Comparison of ENCODE assay signal across 16 cellular contexts in genomic region chr17:50945779-50946222, GRCh38.
DNase-seq lines count a peak whose midpoint lies in the region; ATAC-seq and TF ChIP-seq lines count a peak whose summit lies in the region.
"Had no signal": no experiment of that assay in that cellular context is flagged by ENCODE, and none has a peak within 500 bp of the region (broad histone marks: within the 10 kb centered on the region; RNA-seq: fewer than 3 reads in every experiment).

No MANE protein-coding gene starts in this region.

- H3K27me3 ChIP-seq in Panc1 (ENCODE audit: control insufficient read depth, insufficient read depth, low read length): no peaks in the 10 kb centered on the region
- peaks cover 0 to 14% of the 10 kb centered on the region in 2 donors for H3K27me3 ChIP-seq in left lung
- no peaks in the 10 kb centered on the region for H3K27me3 ChIP-seq in skeletal muscle tissue (ENCODE audit: control insufficient read depth in 3 of 3, insufficient read depth in 3 of 3, low read length in 3 of 3)
- no peaks in the 10 kb centered on the region for H3K27me3 ChIP-seq in ascending aorta
- H3K27me3 ChIP-seq: colonic mucosa had no signal

- peak; percentile 61 for DNase-seq in activated effector memory CD4-positive, alpha-beta T cell treated with anti-CD3 and anti-CD28 coated beads, Interleukin-2, amount 50 U/mL, for 16 hours
- DNase-seq in activated effector memory CD4-positive, alpha-beta T cell treated with Interleukin-2 at 50 U/mL for 16 hours: no peak
- DNase-seq in Panc1 (ENCODE audit: low read depth, low spot score) (no peak), left lung (peak; percentile 19 to 28), AG08395 (ENCODE audit: low spot score) (no peak), middle frontal gyrus (ENCODE audit: extremely low spot score, low spot score) (no peak), ascending aorta (ENCODE audit: low spot score in 2 of 2) (no peak)
- DNase-seq: activated CD4-positive, alpha-beta T cell treated with anti-CD3 and anti-CD28 coated beads for 48 hours; activated naive CD8-positive, alpha-beta T cell treated with anti-CD3 and anti-CD28 coated beads for 36 hours; colonic mucosa; DMS79; immature natural killer cell; NCI-H1694 treated with DMSO at 0.1 percent for 48 hours; NCI-H69; nucleus accumbens had no signal

- no peaks in the 10 kb centered on the region for H3K9me3 ChIP-seq in Panc1 (ENCODE audit: control insufficient read depth, insufficient read depth, low read depth, low read length)
- no peaks in the 10 kb centered on the region for H3K9me3 ChIP-seq in left lung
- no peaks in the 10 kb centered on the region for H3K9me3 ChIP-seq in skeletal muscle tissue (ENCODE audit: control insufficient read depth in 3 of 3, low read length in 3 of 3)
- H3K9me3 ChIP-seq in ascending aorta: no peaks in the 10 kb centered on the region
- H3K9me3 ChIP-seq: colonic mucosa had no signal

- in situ Hi-C loops in Panc1 (cut with HindIII; ENCODE audit: low pct_unique_long_range_greater_than_20kb, low sequenced_read_pairs): no loop called here

- H3K27ac ChIP-seq in Panc1 (ENCODE audit: low read length): peak overlapping the region; percentile 51
- no peak overlapping the region for H3K27ac ChIP-seq in left lung
- H3K27ac ChIP-seq in skeletal muscle tissue (ENCODE audit: low read depth, low read length): peak overlapping the region; percentile 99
- H3K27ac ChIP-seq in ascending aorta: no peak overlapping the region

- peaks cover 64% of the 10 kb centered on the region for H3K4me1 ChIP-seq in Panc1 (ENCODE audit: control insufficient read depth, insufficient read depth, low read length)
- H3K4me1 ChIP-seq in left lung: peaks cover 24 to 49% of the 10 kb centered on the region in 2 donors
- peaks cover 68 to 82% (median 79%) of the 10 kb centered on the region in 3 donors for H3K4me1 ChIP-seq in skeletal muscle tissue (ENCODE audit: control insufficient read depth in 3 of 3, insufficient read depth in 3 of 3, low read length in 3 of 3)
- peaks cover 26 to 38% of the 10 kb centered on the region in 2 donors for H3K4me1 ChIP-seq in ascending aorta

- POLR2A ChIA-PET in Panc1 (lab: Charles Lee): interaction anchor here (0.5 to 0.6 kb wide), 2 partner anchors 79 to 151 kb away, joined by 4 to 6 read pairs; partner anchors contain the start of gene TOB1

- ATAC-seq in Panc1 (no peak), left lung (no peak)

- H3K4me3 ChIP-seq in Panc1 (ENCODE audit: low read depth in 2 of 2, low read length in 2 of 2): no peak overlapping the region
- H3K4me3 ChIP-seq in left lung: no peak overlapping the region
- H3K4me3 ChIP-seq in skeletal muscle tissue (ENCODE audit: low read length in 3 of 3): no peak overlapping the region
- no peak overlapping the region for H3K4me3 ChIP-seq in ascending aorta
- H3K4me3 ChIP-seq: colonic mucosa had no signal

- peak overlapping the region in 2 of 3 donors; percentile 64 to 74 for H3K9ac ChIP-seq in skeletal muscle tissue (ENCODE audit: low read depth in 1 of 3, low read length in 3 of 3)

- CTCF ChIA-PET in Panc1 (lab: Charles Lee): interaction anchor here (0.6 to 1.3 kb wide), 2 partner anchors 93 to 119 kb away, joined by 8 to 9 read pairs; no protein-coding TSS in a partner anchor

- H3K36me3 ChIP-seq in Panc1 (ENCODE audit: control insufficient read depth, insufficient read depth, low read length) (no peaks in the 10 kb centered on the region), left lung (no peaks in the 10 kb centered on the region), skeletal muscle tissue (ENCODE audit: control insufficient read depth in 3 of 3, insufficient read depth in 3 of 3, low read length in 3 of 3) (no peaks in the 10 kb centered on the region), ascending aorta (no peaks in the 10 kb centered on the region)
- H3K36me3 ChIP-seq: colonic mucosa had no signal

- intact Hi-C loops in Panc1 (cut with micrococcal nuclease; ENCODE audit: unreplicated experiment) (no loop called here), left lung (cut with DNase I) (loop anchor here in 1 of 2 donors (5.0 kb wide), 1 partner anchor 78 kb away; the partner anchor contains the start of gene TOB1), ascending aorta (cut with DNase I) (no loop called here)

- BruUV-seq in Panc1 (replicated peaks; lab: Mats Ljungman, UMichigan): no TSS peak

- TF ChIP-seq CTCF in Panc1 (IDR thresholded peaks at IDR 0.05) (no peak), left lung (IDR thresholded peaks at IDR 0.05) (no peak), ascending aorta (IDR thresholded peaks at IDR 0.05) (no peak)

Comparison
In these comparisons a context has a peak if more than half of its experiments do, and no peak if none do; other contexts are left out.
1. DNase-seq: peak in activated effector memory CD4-positive, alpha-beta T cell treated with anti-CD3 and anti-CD28 coated beads, Interleukin-2, amount 50 U/mL, for 16 hours (single experiment) and left lung (2 of 2); none in activated effector memory CD4-positive, alpha-beta T cell treated with Interleukin-2 at 50 U/mL for 16 hours (single experiment), Panc1 (single experiment), AG08395 (single experiment), middle frontal gyrus (single experiment) and ascending aorta (0 of 2).
2. H3K27ac ChIP-seq: peak in Panc1 (single experiment) and skeletal muscle tissue (single experiment); none in left lung (0 of 2) and ascending aorta (0 of 2).